Comparison of ENCODE assay signal across 19 cellular contexts in genomic region chr9:76766126-76766525, GRCh38. TPM values are rescaled to one million over a fixed set of nuclear protein-coding genes. Genes with fewer than 3 reads are reported as not detected.
DNase-seq lines count a peak whose midpoint lies in the region; ATAC-seq, FAIRE-seq and TF ChIP-seq lines count a peak whose summit lies in the region.
"Had no signal": no experiment of that assay in that cellular context is flagged by ENCODE, and none has a peak within 500 bp of the region (broad histone marks: within the 10 kb centered on the region; RNA-seq: fewer than 3 reads in every experiment).

No MANE protein-coding gene starts in this region.

- no peak for ATAC-seq in WTC11
- ATAC-seq: GM23338 had no signal

- H3K4me3 ChIP-seq in HEK293 (ENCODE audit: low read depth, low read length) = no peak overlapping the region
- H3K4me3 ChIP-seq: GM23338 had no signal

- DNase-seq in Ammon's horn (ENCODE audit: low spot score) = peak; percentile 53
- DNase-seq in cerebellum (ENCODE audit: low spot score) = peak; percentile 76
- DNase-seq in superior temporal gyrus (ENCODE audit: extremely low spot score) = peak; percentile 29
- DNase-seq in WTC11 (ENCODE audit: low spot score) = no peak
- DNase-seq in D721Med (ENCODE audit: insufficient read length, low spot score) = no peak
- DNase-seq: BE2C; Caco-2; CD4-positive, CD25-positive, alpha-beta regulatory T cell; DMS153; DMS79; GF-D8; HCEC 1CT; HFFc6; IMR-90 had no signal

- no peaks in the 10 kb centered on the region for H3K9me3 Mint-ChIP-seq in WTC11
- H3K9me3 Mint-ChIP-seq: GM23338, HFFc6 had no signal

- H3K4me1 ChIP-seq in HEK293 (ENCODE audit: control insufficient read depth, insufficient read depth, low read length) = no peaks in the 10 kb centered on the region
- H3K4me1 ChIP-seq: BE2C, Caco-2 had no signal

- H3K27ac Mint-ChIP-seq in WTC11 = no peak overlapping the region
- H3K27ac Mint-ChIP-seq: CD4-positive, CD25-positive, alpha-beta regulatory T cell; GM23338; HFFc6 had no signal

- no peaks in the 10 kb centered on the region for H3K4me1 Mint-ChIP-seq in WTC11
- H3K4me1 Mint-ChIP-seq: CD4-positive, CD25-positive, alpha-beta regulatory T cell; GM23338 had no signal

- CTCF ChIA-PET in HEK293 (lab: Yijun Ruan, JAX) = no interaction called here
- CTCF ChIA-PET in WTC11 (lab: Charles Lee) = interaction anchor here (1.0 to 1.6 kb wide), 2 partner anchors 10 to 230 kb away, joined by 5 to 6 read pairs; no protein-coding TSS in a partner anchor

- H3K27me3 Mint-ChIP-seq in WTC11 (ENCODE audit: low read depth) = no peaks in the 10 kb centered on the region; the same call in 1 of the 2 replicates

- no peak for TF ChIP-seq CTCF in HEK293 (tag by site-specific recombination; IDR thresholded peaks at IDR 0.05)
- no peak for TF ChIP-seq CTCF in WTC11 (IDR thresholded peaks at IDR 0.05)
- TF ChIP-seq CTCF in D721Med (IDR thresholded peaks at IDR 0.05; ENCODE audit: insufficient read depth, missing control alignments) = no peak

- no peaks in the 10 kb centered on the region for H3K36me3 Mint-ChIP-seq in WTC11
- H3K36me3 Mint-ChIP-seq: CD4-positive, CD25-positive, alpha-beta regulatory T cell had no signal

- H3K9me3 ChIP-seq in HEK293 (ENCODE audit: control insufficient read depth, insufficient read depth, low read depth, low read length) = no peaks in the 10 kb centered on the region
- H3K9me3 ChIP-seq: BE2C, Caco-2 had no signal

- H3K27ac ChIP-seq in HEK293 (ENCODE audit: extremely low read depth, low read depth, low read length) = no peak overlapping the region

- FAIRE-seq in D721Med (lab: Jason Lieb, UNC) = no peak
- FAIRE-seq: H54, HTR-8/SVneo had no signal

- H3K36me3 ChIP-seq in HEK293 (ENCODE audit: control insufficient read depth in 2 of 2, insufficient read depth in 1 of 2, low read length in 2 of 2) = no peaks in the 10 kb centered on the region

- no peak overlapping the region for H3K4me3 Mint-ChIP-seq in WTC11
- H3K4me3 Mint-ChIP-seq: CD4-positive, CD25-positive, alpha-beta regulatory T cell; GM23338; HFFc6 had no signal

- POLR2A ChIA-PET in HEK293 (lab: Yijun Ruan, JAX) = interaction anchor here (0.6 kb wide), 1 partner anchor 73 kb away, joined by 4 read pairs; no protein-coding TSS in a partner anchor
- POLR2A ChIA-PET in WTC11 (lab: Charles Lee) = no interaction called here

TF ChIP-seq in HEK293, 187 proteins besides CTCF, POLR2A, EP300 and RAD21:
- TF ChIP-seq ZNF560 (tag by site-specific recombination; IDR thresholded peaks at IDR 0.05; ENCODE audit: borderline replicate concordance) (no peak), ZNF521 (tag by site-specific recombination; IDR thresholded peaks at IDR 0.05) (no peak), ZFHX2 (tag by site-specific recombination; conservative IDR thresholded peaks at IDR 0.05) (peak; percentile 52; the same call in 1 of the 2 replicates), ZSCAN23 (tag by site-specific recombination; IDR thresholded peaks at IDR 0.05) (no peak), ZNF292 (tag by site-specific recombination; IDR thresholded peaks at IDR 0.05; ENCODE audit: borderline replicate concordance, low read depth) (no peak), EGR2 (tag by site-specific recombination; IDR thresholded peaks at IDR 0.05; ENCODE audit: low read depth) (peak; percentile 45; the same call in 1 of the 2 replicates), ZNF514 (tag by site-specific recombination; IDR thresholded peaks at IDR 0.05) (no peak), ZNF26 (tag by site-specific recombination; IDR thresholded peaks at IDR 0.05) (no peak)

TF ChIP-seq in WTC11, 78 proteins besides CTCF, POLR2A, EP300 and RAD21:
- no peak for TF ChIP-seq E2F5 (CRISPR knock-in tag; IDR thresholded peaks at IDR 0.05)

RNA-seq across cellular contexts. Expression of gene PCA3, which starts 1.9 kb away (rescaled TPM):
- total RNA-seq in cerebellum = 1.2 TPM
- not detected in 3 replicates for total RNA-seq in WTC11 (2021)
- total RNA-seq: A172; Caco-2; CD4-positive, CD25-positive, alpha-beta regulatory T cell; HFFc6; IMR-90 had no signal

Comparison
In these comparisons a context has a peak if more than half of its experiments do, and no peak if none do; other contexts are left out.
1. DNase-seq: peak in Ammon's horn (single experiment), cerebellum (single experiment) and superior temporal gyrus (single experiment); none in WTC11 (single experiment) and D721Med (single experiment).